In the genomic region with DNA sequence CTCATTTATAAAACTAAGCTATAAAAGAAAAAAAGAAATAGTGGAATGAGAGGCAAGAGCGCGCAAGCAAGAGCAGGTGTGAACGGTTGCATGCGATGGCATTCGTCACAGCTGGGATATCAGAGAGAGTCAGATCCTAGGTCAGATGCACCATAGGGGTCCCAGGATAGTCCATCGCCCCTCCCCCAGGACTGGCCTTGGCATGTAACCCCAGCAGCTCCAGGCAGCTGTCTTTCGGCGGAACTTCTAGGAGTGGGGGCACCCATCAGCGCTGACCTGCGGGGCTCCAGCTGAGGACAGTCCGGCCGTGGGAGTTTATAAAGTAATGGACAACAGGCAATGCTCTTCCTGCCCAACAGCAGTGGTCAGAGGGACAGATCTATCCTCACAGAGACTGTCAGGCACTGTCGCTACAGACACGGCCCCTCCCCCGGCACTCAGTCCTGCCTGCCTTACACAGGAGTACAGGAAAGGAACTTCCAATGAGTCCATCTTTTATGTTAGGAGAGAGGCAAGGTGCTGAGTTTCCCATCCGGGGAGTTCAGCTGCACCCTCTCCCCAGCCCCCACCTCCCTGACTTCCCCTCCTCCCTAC, we compare ENCODE assay signal across 10 cellular contexts. TPM values are rescaled to one million over a fixed set of nuclear protein-coding genes. Genes with fewer than 3 reads are reported as not detected.
DNase-seq lines count a peak whose midpoint lies in the region; ATAC-seq and TF ChIP-seq lines count a peak whose summit lies in the region.
"Had no signal": no experiment of that assay in that cellular context is flagged by ENCODE, and none has a peak within 500 bp of the region (broad histone marks: within the 10 kb centered on the region; RNA-seq: fewer than 3 reads in every experiment).

No MANE protein-coding gene starts in this region.

- H3K27me3 ChIP-seq in Caco-2 (replicated peaks; ENCODE audit: control insufficient read depth, insufficient read depth, low read length) (no peaks in the 10 kb centered on the region), dorsolateral prefrontal cortex (peaks cover 0 to 21% (median 0%) of the 10 kb centered on the region in 45 donors)

- POLR2A ChIA-PET in Caco-2 (lab: Charles Lee) = no interaction called here

- intact Hi-C loops in Caco-2 (cut with micrococcal nuclease; ENCODE audit: unreplicated experiment) = no loop called here
- intact Hi-C loops in dorsolateral prefrontal cortex (cut with DNase I) = loop anchor here in 1 of 2 donors (10.0 kb wide), 1 partner anchor 85 kb away; no protein-coding TSS in a partner anchor

- H3K4me3 ChIP-seq in Caco-2 (ENCODE audit: low read depth, low read length) (no peak overlapping the region), dorsolateral prefrontal cortex (peak overlapping the region in 57 of 59 donors; percentile 7 to 76 (median 55))

- TF ChIP-seq CTCF in Caco-2 (IDR thresholded peaks at IDR 0.05; ENCODE audit: insufficient read depth in 1 of 2, low read depth in 1 of 2, low read length in 1 of 2, severe bottlenecking in 1 of 2, unreplicated experiment in 1 of 2) (no peak), dorsolateral prefrontal cortex (IDR thresholded peaks at IDR 0.05 in 54 of 56, conservative IDR thresholded peaks at IDR 0.05 in 2 of 56; ENCODE audit: low read depth in 1 of 56, partially characterized antibody in 56 of 56) (no peak), neural crest cell (conservative IDR thresholded peaks at IDR 0.05) (no peak)

- H3K9me3 ChIP-seq in Caco-2 = 0 out of 2 replicates have a peak, but pooled peaks cover 9% of the 10 kb centered on the region
- H3K9me3 ChIP-seq: prostate gland had no signal

- H3K4me1 Mint-ChIP-seq in Caco-2 (ENCODE audit: low read depth, unreplicated experiment) (no peaks in the 10 kb centered on the region), neural crest cell (peaks cover 35% of the 10 kb centered on the region)

- peak overlapping the region in 1 of 59 donors; percentile 25 for H3K27ac ChIP-seq in dorsolateral prefrontal cortex
- H3K27ac ChIP-seq: prostate gland had no signal

- H3K9me3 Mint-ChIP-seq in Caco-2 (ENCODE audit: unreplicated experiment) = no peaks in the 10 kb centered on the region
- H3K9me3 Mint-ChIP-seq in neural crest cell = no peaks in the 10 kb centered on the region

- CTCF ChIA-PET in Caco-2 (lab: Charles Lee) = interaction anchor here (0.6 kb wide), 1 partner anchor 1487 kb away, joined by 5 read pairs; no protein-coding TSS in a partner anchor

- no TSS peak for BruUV-seq in Caco-2 (replicated peaks; lab: Mats Ljungman, UMichigan)

- no peaks in the 10 kb centered on the region for H3K4me1 ChIP-seq in Caco-2

- H3K36me3 ChIP-seq in Caco-2 (ENCODE audit: control insufficient read depth, insufficient read depth, low read length) = no peaks in the 10 kb centered on the region
- H3K36me3 ChIP-seq: prostate gland had no signal

- no peak for ATAC-seq in HG03520 (IDR thresholded peaks at IDR 0.05; ENCODE audit: unreplicated experiment)

- H3K36me3 Mint-ChIP-seq in Caco-2 (ENCODE audit: insufficient read depth, unreplicated experiment) (no peaks in the 10 kb centered on the region), neural crest cell (ENCODE audit: low read depth) (no peaks in the 10 kb centered on the region)

- peak overlapping the region; percentile 70 for H3K4me3 Mint-ChIP-seq in Caco-2 (ENCODE audit: unreplicated experiment)
- peak overlapping the region; percentile 73 for H3K4me3 Mint-ChIP-seq in neural crest cell

- H3K27me3 Mint-ChIP-seq in Caco-2 (ENCODE audit: insufficient read depth, unreplicated experiment) (peaks cover 42% of the 10 kb centered on the region), neural crest cell (ENCODE audit: low read depth) (peaks cover 64% of the 10 kb centered on the region)

- peak; percentile 12 for DNase-seq in NCI-H146 (lab: John Stamatoyannopoulos, UW)
- no peak for DNase-seq in NCI-H146 treated with DMSO at 0.1 percent for 48 hours (lab: John Stamatoyannopoulos, UW; ENCODE audit: unreplicated experiment)
- no peak for DNase-seq in Caco-2
- peak in 1 of 10 donors; percentile 6 for DNase-seq in dorsolateral prefrontal cortex
- DNase-seq in neural crest cell (ENCODE audit: low read depth, low spot score) = no peak
- no peak for DNase-seq in HPDE6-E6E7 (ENCODE audit: extremely low spot score)
- DNase-seq in ureter (ENCODE audit: low spot score) = no peak
- DNase-seq: effector CD4-positive, alpha-beta T cell had no signal

- no peak overlapping the region for H3K27ac Mint-ChIP-seq in Caco-2 (ENCODE audit: unreplicated experiment)
- H3K27ac Mint-ChIP-seq in neural crest cell (ENCODE audit: unreplicated experiment) = no peak overlapping the region

RNA-seq across cellular contexts. Expression of gene SIAH3, which starts 1.4 kb away (rescaled TPM):
- total RNA-seq in Caco-2 (2022) (not detected in 2 replicates), dorsolateral prefrontal cortex (1 to 10 TPM in 119 of 120 experiments, under 1 TPM in 1; 0.81 to 6.0 (median 3.0) TPM), neural crest cell (0.36 and 0.42 TPM in 2 replicates), ureter (0.08 TPM)
